Comparison of ENCODE assay signal across 21 cellular contexts in genomic region chr1:245871881-245872280, GRCh38.
DNase-seq lines count a peak whose midpoint lies in the region; ATAC-seq and TF ChIP-seq lines count a peak whose summit lies in the region.
"Had no signal": no experiment of that assay in that cellular context is flagged by ENCODE, and none has a peak within 500 bp of the region (broad histone marks: within the 10 kb centered on the region; RNA-seq: fewer than 3 reads in every experiment).

No MANE protein-coding gene starts in this region.

- no peak overlapping the region for H3K4me3 Mint-ChIP-seq in activated naive CD8-positive, alpha-beta T cell treated with anti-CD3 and anti-CD28 coated beads, Interleukin-2, amount 50 U/mL, for 24 hours
- H3K4me3 Mint-ChIP-seq: T-helper 1 cell treated with Interleukin-12 subunit alpha and Interleukin-12 subunit beta and Interleukin-4 antibody, amounts not matched to agents 30 μg/mL and 1 μg/mL, for 36 hours had no signal

- CTCF ChIA-PET in RWPE1 (lab: Yijun Ruan, JAX) = interaction anchor here (0.6 kb wide), 1 partner anchor 537 kb away, joined by 3 read pairs; no protein-coding TSS in a partner anchor

- no peaks in the 10 kb centered on the region for H3K4me1 Mint-ChIP-seq in activated naive CD8-positive, alpha-beta T cell treated with anti-CD3 and anti-CD28 coated beads, Interleukin-2, amount 50 U/mL, for 24 hours

- H3K9me3 Mint-ChIP-seq in activated naive CD8-positive, alpha-beta T cell treated with anti-CD3 and anti-CD28 coated beads, Interleukin-2, amount 50 U/mL, for 24 hours = no peaks in the 10 kb centered on the region
- H3K9me3 Mint-ChIP-seq: T-helper 1 cell treated with Interleukin-12 subunit alpha and Interleukin-12 subunit beta and Interleukin-4 antibody, amounts not matched to agents 30 μg/mL and 1 μg/mL, for 36 hours had no signal

- no peak for TF ChIP-seq CTCF in AG09319 (IDR thresholded peaks at IDR 0.05; ENCODE audit: low read depth, low read length)
- no peak for TF ChIP-seq CTCF in choroid plexus epithelial cell (conservative IDR thresholded peaks at IDR 0.05; ENCODE audit: low read depth, low read length)
- TF ChIP-seq CTCF in RWPE1 (conservative IDR thresholded peaks at IDR 0.05; ENCODE audit: low read depth) = no peak
- TF ChIP-seq CTCF in ascending aorta (IDR thresholded peaks at IDR 0.05) = no peak

- POLR2A ChIA-PET in RWPE1 (lab: Yijun Ruan, JAX; ENCODE audit: low non-redundant PET) = no interaction called here

- H3K36me3 Mint-ChIP-seq in activated naive CD8-positive, alpha-beta T cell treated with anti-CD3 and anti-CD28 coated beads, Interleukin-2, amount 50 U/mL, for 24 hours (ENCODE audit: low read depth) = peaks cover 4% of the 10 kb centered on the region

- intact Hi-C loops in ascending aorta (cut with DNase I) = no loop called here

- ATAC-seq in activated naive CD8-positive, alpha-beta T cell treated with anti-CD3 and anti-CD28 coated beads, Interleukin-2, amount 50 U/mL, for 24 hours = no peak
- ATAC-seq: foreskin keratinocyte, psoas muscle had no signal

- H3K27me3 Mint-ChIP-seq in activated naive CD8-positive, alpha-beta T cell treated with anti-CD3 and anti-CD28 coated beads, Interleukin-2, amount 50 U/mL, for 24 hours = no peaks in the 10 kb centered on the region

- H3K36me3 ChIP-seq in ascending aorta = no peaks in the 10 kb centered on the region
- H3K36me3 ChIP-seq: colonic mucosa had no signal

- H3K27me3 ChIP-seq in ascending aorta = no peaks in the 10 kb centered on the region
- H3K27me3 ChIP-seq: colonic mucosa, foreskin keratinocyte had no signal

- DNase-seq in AG09319 (ENCODE audit: extremely low read depth, low read depth) (peak; percentile 87), HT1080 (ENCODE audit: low read depth) (peak; percentile 43), choroid plexus epithelial cell (ENCODE audit: low read depth) (peak; percentile 71), myocyte (ENCODE audit: low read depth) (peak; percentile 36), RWPE1 (ENCODE audit: low spot score) (no peak), ascending aorta (ENCODE audit: low spot score in 2 of 2) (no peak), OCI-M2 (lab: John Stamatoyannopoulos, UW; ENCODE audit: unreplicated experiment) (no peak)
- no peak for DNase-seq in activated naive CD8-positive, alpha-beta T cell treated with anti-CD3 and anti-CD28 coated beads, Interleukin-2, amount 50 U/mL, for 24 hours
- DNase-seq: activated gamma-delta T cell treated with Interleukin-2 at 50 U/mL for 16 hours, AML-193, anterior cingulate cortex, colonic mucosa, DND-41, foreskin keratinocyte, MM.1S, NCI-H146, NCI-H774, psoas muscle, SHP77 treated with DMSO at 0.1 percent for 48 hours had no signal

- no peak overlapping the region for H3K27ac Mint-ChIP-seq in activated naive CD8-positive, alpha-beta T cell treated with anti-CD3 and anti-CD28 coated beads, Interleukin-2, amount 50 U/mL, for 24 hours
- H3K27ac Mint-ChIP-seq: T-helper 1 cell treated with Interleukin-12 subunit alpha and Interleukin-12 subunit beta and Interleukin-4 antibody, amounts not matched to agents 30 μg/mL and 1 μg/mL, for 36 hours had no signal

- H3K9me3 ChIP-seq in ascending aorta = no peaks in the 10 kb centered on the region
- H3K9me3 ChIP-seq: colonic mucosa, psoas muscle had no signal

- H3K27ac ChIP-seq in RWPE1 (no peak overlapping the region), ascending aorta (no peak overlapping the region)
- H3K27ac ChIP-seq: colonic mucosa, foreskin keratinocyte, psoas muscle, VCaP had no signal

- no peaks in the 10 kb centered on the region for H3K4me1 ChIP-seq in ascending aorta
- H3K4me1 ChIP-seq: colonic mucosa, foreskin keratinocyte, psoas muscle had no signal

- no peak overlapping the region for H3K4me3 ChIP-seq in choroid plexus epithelial cell (ENCODE audit: low read depth, low read length)
- no peak overlapping the region for H3K4me3 ChIP-seq in ascending aorta
- H3K4me3 ChIP-seq: colonic mucosa, psoas muscle had no signal

Comparison
In these comparisons a context has a peak if more than half of its experiments do, and no peak if none do; other contexts are left out.
1. DNase-seq: peak in AG09319 (single experiment), HT1080 (single experiment), choroid plexus epithelial cell (single experiment) and myocyte (single experiment); none in RWPE1 (single experiment), activated naive CD8-positive, alpha-beta T cell treated with anti-CD3 and anti-CD28 coated beads, Interleukin-2, amount 50 U/mL, for 24 hours (single experiment), ascending aorta (0 of 2) and OCI-M2 (single experiment).